Comparison of ENCODE assay signal across 19 cellular contexts in genomic region chr10:111139567-111139966, GRCh38.
A peak's percentile ranks its signal among the peaks of the same experiment; 100 is the strongest.
DNase-seq lines count a peak whose midpoint lies in the region; ATAC-seq and TF ChIP-seq lines count a peak whose summit lies in the region.
"Had no signal": no experiment of that assay in that cellular context is flagged by ENCODE, and none has a peak within 500 bp of the region (broad histone marks: within the 10 kb centered on the region; RNA-seq: fewer than 3 reads in every experiment).

No MANE protein-coding gene starts in this region.

- no peak overlapping the region for H3K27ac ChIP-seq in Panc1 (ENCODE audit: low read length)
- H3K27ac ChIP-seq in esophagus muscularis mucosa (replicated peaks in 1 of 4): no peak overlapping the region
- no peak overlapping the region for H3K27ac ChIP-seq in ascending aorta
- H3K27ac ChIP-seq: BLaER1 treated with 17β-estradiol and CSF1 and Interleukin-3, amounts not matched to agents 10 nM and 100 nM; GM23248 had no signal

- no peaks in the 10 kb centered on the region for H3K4me1 Mint-ChIP-seq in stimulated activated memory B cell treated with anti-CD40 and anti-IgM and Interleukin-4, amounts not matched to agents 10 μg/mL and 1 μg/mL and 100 μg/mL, for 72 hours
- H3K4me1 Mint-ChIP-seq: B cell; CD14-positive monocyte; CD8-positive, alpha-beta memory T cell had no signal

- H3K27me3 Mint-ChIP-seq in stimulated activated memory B cell treated with anti-CD40 and anti-IgM and Interleukin-4, amounts not matched to agents 10 μg/mL and 1 μg/mL and 100 μg/mL, for 72 hours: peaks cover 41% of the 10 kb centered on the region

- H3K4me3 ChIP-seq in BE2C (ENCODE audit: low read depth, low read length) (no peak overlapping the region; the same call in 1 of the 2 replicates), Panc1 (ENCODE audit: low read depth in 2 of 2, low read length in 2 of 2) (no peak overlapping the region), esophagus muscularis mucosa (no peak overlapping the region), ascending aorta (no peak overlapping the region)
- H3K4me3 ChIP-seq: BLaER1 treated with 17β-estradiol and CSF1 and Interleukin-3, amounts not matched to agents 10 nM and 100 nM; GM12878; GM23248 had no signal

- DNase-seq in BE2C (peak; percentile 71), Panc1 (ENCODE audit: low read depth, low spot score) (no peak), esophagus muscularis mucosa (ENCODE audit: extremely low spot score) (peak; percentile 74), ascending aorta (ENCODE audit: low spot score in 2 of 2) (no peak)
- DNase-seq in activated CD8-positive, alpha-beta memory T cell treated with anti-CD3 and anti-CD28 coated beads, Interleukin-2, amount 50 U/mL, for 4 hours: no peak
- DNase-seq: CD4-positive, alpha-beta T cell; CD8-positive, alpha-beta memory T cell; DMS 273 treated with DMSO at 0.1 percent for 48 hours; DMS79; EL; GDM1; GM23248 had no signal

- no peaks in the 10 kb centered on the region for H3K36me3 ChIP-seq in BE2C
- no peaks in the 10 kb centered on the region for H3K36me3 ChIP-seq in Panc1 (ENCODE audit: control insufficient read depth, insufficient read depth, low read length)
- no peaks in the 10 kb centered on the region for H3K36me3 ChIP-seq in esophagus muscularis mucosa
- H3K36me3 ChIP-seq in ascending aorta: no peaks in the 10 kb centered on the region
- H3K36me3 ChIP-seq: BLaER1 treated with 17β-estradiol and CSF1 and Interleukin-3, amounts not matched to agents 10 nM and 100 nM had no signal

- H3K4me3 Mint-ChIP-seq in stimulated activated memory B cell treated with anti-CD40 and anti-IgM and Interleukin-4, amounts not matched to agents 10 μg/mL and 1 μg/mL and 100 μg/mL, for 72 hours: no peak overlapping the region
- H3K4me3 Mint-ChIP-seq: B cell; CD14-positive monocyte; CD4-positive, alpha-beta T cell; CD8-positive, alpha-beta memory T cell; H9 had no signal

- no peak for TF ChIP-seq POLR2A in esophagus muscularis mucosa (IDR thresholded peaks at IDR 0.05; ENCODE audit: low read depth)

- in situ Hi-C loops in Panc1 (cut with HindIII; ENCODE audit: low pct_unique_long_range_greater_than_20kb, low sequenced_read_pairs): no loop called here

- H3K9me3 Mint-ChIP-seq in stimulated activated memory B cell treated with anti-CD40 and anti-IgM and Interleukin-4, amounts not matched to agents 10 μg/mL and 1 μg/mL and 100 μg/mL, for 72 hours: no peaks in the 10 kb centered on the region
- H3K9me3 Mint-ChIP-seq: CD4-positive, alpha-beta T cell; CD8-positive, alpha-beta memory T cell had no signal

- ATAC-seq in Panc1: 0 out of 2 replicates have a peak, but pooled peaks have one; percentile 51
- peak; percentile 16 for ATAC-seq in stimulated activated memory B cell treated with anti-CD40 and anti-IgM and Interleukin-4, amounts not matched to agents 10 μg/mL and 1 μg/mL and 100 μg/mL, for 72 hours
- ATAC-seq: GM12878, HCT116 had no signal

- 84% methylated on average over 12 of the region's 14 CpGs for WGBS in esophagus muscularis mucosa

- no peak for TF ChIP-seq CTCF in BE2C (IDR thresholded peaks at IDR 0.05; ENCODE audit: low read depth, low read length)
- no peak for TF ChIP-seq CTCF in Panc1 (IDR thresholded peaks at IDR 0.05)
- TF ChIP-seq CTCF in esophagus muscularis mucosa (IDR thresholded peaks at IDR 0.05): no peak
- TF ChIP-seq CTCF in ascending aorta (IDR thresholded peaks at IDR 0.05): no peak

- no peaks in the 10 kb centered on the region for H3K27me3 ChIP-seq in BE2C
- H3K27me3 ChIP-seq in Panc1 (ENCODE audit: control insufficient read depth, insufficient read depth, low read length): peaks cover 2% of the 10 kb centered on the region; the same call in 1 of the 2 replicates
- peaks cover 0 to 33% (median 0%) of the 10 kb centered on the region in 4 donors for H3K27me3 ChIP-seq in esophagus muscularis mucosa
- H3K27me3 ChIP-seq in ascending aorta: no peaks in the 10 kb centered on the region
- H3K27me3 ChIP-seq: BLaER1 treated with 17β-estradiol and CSF1 and Interleukin-3, amounts not matched to agents 10 nM and 100 nM had no signal

- H3K9me3 ChIP-seq in BE2C: no peaks in the 10 kb centered on the region
- H3K9me3 ChIP-seq in Panc1 (ENCODE audit: control insufficient read depth, insufficient read depth, low read depth, low read length): no peaks in the 10 kb centered on the region
- H3K9me3 ChIP-seq in esophagus muscularis mucosa: no peaks in the 10 kb centered on the region
- H3K9me3 ChIP-seq in ascending aorta: no peaks in the 10 kb centered on the region

- H3K27ac Mint-ChIP-seq in stimulated activated memory B cell treated with anti-CD40 and anti-IgM and Interleukin-4, amounts not matched to agents 10 μg/mL and 1 μg/mL and 100 μg/mL, for 72 hours: no peak overlapping the region
- H3K27ac Mint-ChIP-seq: B cell; CD14-positive monocyte; CD4-positive, alpha-beta T cell; CD8-positive, alpha-beta memory T cell; H9 had no signal

- TF ChIP-seq EP300 in esophagus muscularis mucosa (IDR thresholded peaks at IDR 0.05): no peak

- no TSS peak for BruUV-seq in Panc1 (replicated peaks; lab: Mats Ljungman, UMichigan)

- H3K36me3 Mint-ChIP-seq in stimulated activated memory B cell treated with anti-CD40 and anti-IgM and Interleukin-4, amounts not matched to agents 10 μg/mL and 1 μg/mL and 100 μg/mL, for 72 hours: no peaks in the 10 kb centered on the region
- H3K36me3 Mint-ChIP-seq: CD14-positive monocyte; CD8-positive, alpha-beta memory T cell had no signal

- CTCF ChIA-PET in Panc1 (lab: Charles Lee): no interaction called here

- POLR2A ChIA-PET in Panc1 (lab: Charles Lee): no interaction called here

- intact Hi-C loops in Panc1 (cut with micrococcal nuclease; ENCODE audit: unreplicated experiment) (no loop called here), esophagus muscularis mucosa (cut with DNase I) (no loop called here), ascending aorta (cut with DNase I) (no loop called here)

- H3K4me1 ChIP-seq in BE2C (0 out of 2 replicates have a peak, but pooled peaks cover 2% of the 10 kb centered on the region), Panc1 (ENCODE audit: control insufficient read depth, insufficient read depth, low read length) (no peaks in the 10 kb centered on the region), esophagus muscularis mucosa (no peaks in the 10 kb centered on the region), ascending aorta (no peaks in the 10 kb centered on the region)
- H3K4me1 ChIP-seq: BLaER1 treated with 17β-estradiol and CSF1 and Interleukin-3, amounts not matched to agents 10 nM and 100 nM had no signal

Comparison
In these comparisons a context has a peak if more than half of its experiments do, and no peak if none do; other contexts are left out.
1. DNase-seq: peak in BE2C (single experiment) and esophagus muscularis mucosa (single experiment); none in Panc1 (single experiment), ascending aorta (0 of 2) and activated CD8-positive, alpha-beta memory T cell treated with anti-CD3 and anti-CD28 coated beads, Interleukin-2, amount 50 U/mL, for 4 hours (single experiment).